In genomic region chr3:185825639-185826481, GRCh38 we compare ENCODE assay signal across 8 cellular contexts. TPM values are rescaled to one million over a fixed set of nuclear protein-coding genes. Genes with fewer than 3 reads are reported as not detected.
DNase-seq lines count a peak whose midpoint lies in the region; ATAC-seq and TF ChIP-seq lines count a peak whose summit lies in the region.

No MANE protein-coding gene starts in this region.

- peak overlapping the region; percentile 56 for H3K9ac ChIP-seq in HCT116 (ENCODE audit: low read length)

- H3K4me3 ChIP-seq in HCT116 (replicated peaks in 1 of 2; ENCODE audit: low read depth in 1 of 2, low read length in 2 of 2) (peak overlapping the region; percentile 52 to 57), heart left ventricle (peak overlapping the region; percentile 55 to 84 (median 74)), prostate gland (peak overlapping the region; percentile 40 to 49)

- no peak for TF ChIP-seq RAD21 in HCT116 (IDR thresholded peaks at IDR 0.05; ENCODE audit: low read depth)

- peak; percentile 70 for DNase-seq in GM03348 (ENCODE audit: low spot score)
- no peak for DNase-seq in HCT116 (ENCODE audit: low read depth, low spot score)
- DNase-seq in NCI-H345 treated with DMSO at 0.1 percent for 48 hours (lab: John Stamatoyannopoulos, UW; ENCODE audit: unreplicated experiment) = peak; percentile 18
- DNase-seq in activated naive CD4-positive, alpha-beta T cell treated with Interleukin-2 at 50 U/mL for 16 hours = peak; percentile 32
- peak; percentile 21 to 68 (median 33) for DNase-seq in heart left ventricle
- peak; percentile 23 for DNase-seq in prostate gland (ENCODE audit: low spot score)
- no peak for DNase-seq in cortex of kidney (lab: John Stamatoyannopoulos, UW)

- H3K27me3 ChIP-seq in HCT116 (ENCODE audit: insufficient read depth, low read length) (no peaks in the 10 kb centered on the region), heart left ventricle (peaks cover 0 to 44% (median 9%) of the 10 kb centered on the region in 9 donors), prostate gland (replicated peaks; ENCODE audit: insufficient read depth) (no peaks in the 10 kb centered on the region)

- no peaks in the 10 kb centered on the region for H3K9me2 ChIP-seq in HCT116 (ENCODE audit: insufficient read depth)

- H4K20me1 ChIP-seq in HCT116 (ENCODE audit: insufficient read depth) = peaks cover 4% of the 10 kb centered on the region; the same call in 1 of the 2 replicates

- RAD21 ChIA-PET in HCT116 (lab: Charles Lee; ENCODE audit: low non-redundant PET in 1 of 2, low total read pairs in 2 of 2, uncharacterized antibody in 2 of 2, unreplicated experiment in 2 of 2) = no interaction called here

- H3K9me3 ChIP-seq in HCT116 (ENCODE audit: control insufficient read depth in 1 of 2, insufficient read depth in 1 of 2, low read depth in 1 of 2, low read length in 2 of 2) (no peaks in the 10 kb centered on the region), heart left ventricle (no peaks in the 10 kb centered on the region), prostate gland (no peaks in the 10 kb centered on the region)

- peaks cover 22 to 29% of the 10 kb centered on the region in 2 experiments for H3K4me1 ChIP-seq in HCT116 (ENCODE audit: control insufficient read depth in 1 of 2, insufficient read depth in 2 of 2, low read length in 2 of 2)
- H3K4me1 ChIP-seq in heart left ventricle = peaks cover 0 to 39% (median 7%) of the 10 kb centered on the region in 12 donors
- H3K4me1 ChIP-seq in prostate gland (replicated peaks) = no peaks in the 10 kb centered on the region

- H3K79me2 ChIP-seq in HCT116 (ENCODE audit: insufficient read depth, low read length) = peaks cover 39% of the 10 kb centered on the region

- POLR2A ChIA-PET in HCT116 (lab: Charles Lee) = no interaction called here

- peak overlapping the region; percentile 97 for H3K27ac ChIP-seq in HCT116 (ENCODE audit: low read depth, low read length)
- H3K27ac ChIP-seq in heart left ventricle = peak overlapping the region in 11 of 12 donors; percentile 28 to 83 (median 58)
- H3K27ac ChIP-seq in prostate gland = peak overlapping the region in 1 of 2 donors; percentile 10

- CTCF ChIA-PET in HCT116 (lab: Charles Lee) = no interaction called here

- intact Hi-C loops in HCT116 (cut with micrococcal nuclease) (no loop called here), heart left ventricle (cut with DNase I) (loop anchor here in 4 of 10 donors (5.0 to 10.0 kb wide), 3 partner anchors 91 to 111 kb away; partner anchors contain the start of gene TRA2B (in 1 of the 4)), prostate gland (cut with DNase I) (no loop called here)

- no peak for TF ChIP-seq POLR2A in HCT116 (IDR thresholded peaks at IDR 0.05; ENCODE audit: borderline replicate concordance, extremely low read depth, insufficient read depth, insufficient read length)
- no peak for TF ChIP-seq POLR2A in heart left ventricle (IDR thresholded peaks at IDR 0.05)
- TF ChIP-seq POLR2A in prostate gland (IDR thresholded peaks at IDR 0.05) = no peak

- H3K36me3 ChIP-seq in HCT116 (ENCODE audit: control insufficient read depth in 1 of 2, insufficient read depth in 2 of 2, low read length in 2 of 2) (no peaks in the 10 kb centered on the region), heart left ventricle (no peaks in the 10 kb centered on the region), prostate gland (no peaks in the 10 kb centered on the region)

- no peak for TF ChIP-seq CTCF in HCT116 (IDR thresholded peaks at IDR 0.05 in 2 of 3, conservative IDR thresholded peaks at IDR 0.05 in 1 of 3; ENCODE audit: borderline replicate concordance in 1 of 3, insufficient read depth in 1 of 3, low read depth in 2 of 3, low read length in 2 of 3)
- TF ChIP-seq CTCF in heart left ventricle (IDR thresholded peaks at IDR 0.05) = no peak
- TF ChIP-seq CTCF in prostate gland (IDR thresholded peaks at IDR 0.05) = peak in 1 of 4 experiments; percentile 13

- WGBS in heart left ventricle, 4 donors = 2 to 7% (median 4%) methylated on average over 43 to 90 of the region's 90 CpGs
- 3% methylated on average over 72 of the region's 90 CpGs for WGBS in prostate gland

- BruUV-seq in HCT116 (replicated peaks; lab: Mats Ljungman, UMichigan) = no TSS peak

- peak; percentile 51 for ATAC-seq in HCT116
- ATAC-seq in heart left ventricle = peak in 3 of 4 donors; percentile 46 to 50 (median 49)
- no peak for ATAC-seq in HG03135 (IDR thresholded peaks at IDR 0.05; ENCODE audit: unreplicated experiment)

- H3K4me2 ChIP-seq in HCT116 (ENCODE audit: low read length) = peak overlapping the region; percentile 76

- no peak overlapping the region for H2AFZ ChIP-seq in HCT116 (ENCODE audit: low read depth, low read length, poor library complexity, severe bottlenecking)

TF ChIP-seq in HCT116, 20 proteins besides CTCF, POLR2A, EP300 and RAD21:
- TF ChIP-seq EZH2 (IDR thresholded peaks at IDR 0.05) (no peak), SP1 (IDR thresholded peaks at IDR 0.05; ENCODE audit: low read depth) (no peak), REST (IDR thresholded peaks at IDR 0.05; ENCODE audit: low read depth) (no peak), EGR1 (IDR thresholded peaks at IDR 0.05; ENCODE audit: low read depth) (no peak), SIN3A (IDR thresholded peaks at IDR 0.05; ENCODE audit: low read depth) (no peak), MAX (IDR thresholded peaks at IDR 0.05) (no peak; the same call in 1 of the 2 replicates), ELF1 (IDR thresholded peaks at IDR 0.05; ENCODE audit: borderline replicate concordance, low read depth) (no peak), ATF3 (IDR thresholded peaks at IDR 0.05) (no peak), YY1 (IDR thresholded peaks at IDR 0.05; ENCODE audit: extremely low read depth, insufficient replicate concordance, low read depth, low read length) (no peak), JUND (IDR thresholded peaks at IDR 0.05) (no peak), SRF (IDR thresholded peaks at IDR 0.05; ENCODE audit: low read depth) (no peak), ZBTB33 (IDR thresholded peaks at IDR 0.05; ENCODE audit: extremely low read depth, insufficient replicate concordance, low read length) (no peak), POLR2AphosphoS5 (IDR thresholded peaks at IDR 0.05; ENCODE audit: low read depth, low read length) (no peak), FOSL1 (IDR thresholded peaks at IDR 0.05; ENCODE audit: low read depth) (no peak)

RNA-seq across cellular contexts. Expression of gene IGF2BP2, which starts 1.0 kb away (rescaled TPM):
- 135 TPM for total RNA-seq in HCT116 (2021; ENCODE audit: unreplicated experiment)
- polyA plus RNA-seq in HCT116 (2012) = 75.1 and 88.7 TPM in 2 replicates
- total RNA-seq in heart left ventricle = 10 to 100 TPM; 11.2 to 21.8 (median 16.8) TPM
- 10 to 100 TPM in 1 of 2 donors, 1 to 10 TPM in 1; 5.9 to 18.5 TPM for polyA plus RNA-seq in heart left ventricle
- total RNA-seq in prostate gland = 1 to 10 TPM; 1.2 to 8.8 TPM

Comparison
In these comparisons a context has a peak if more than half of its experiments do, and no peak if none do; other contexts are left out.
1. DNase-seq: peak in GM03348 (single experiment), NCI-H345 treated with DMSO at 0.1 percent for 48 hours (single experiment), activated naive CD4-positive, alpha-beta T cell treated with Interleukin-2 at 50 U/mL for 16 hours (single experiment), heart left ventricle (5 of 5) and prostate gland (single experiment); none in HCT116 (single experiment) and cortex of kidney (single experiment).
2. Peak in every context shown above with its lines, with median percentiles within 50 percentile points of each other: H3K4me3 ChIP-seq.